ENCODE assay signal across 6 cellular contexts in genomic region chr7:98180751-98181150, GRCh38. TPM values are rescaled to one million over a fixed set of nuclear protein-coding genes. Genes with fewer than 3 reads are reported as not detected.
"Had no signal": no experiment of that assay in that cellular context is flagged by ENCODE, and none has a peak within 500 bp of the region (broad histone marks: within the 10 kb centered on the region; RNA-seq: fewer than 3 reads in every experiment).

No MANE protein-coding gene starts in this region.

- H3K9me3 Mint-ChIP-seq: GM23338, H9 had no signal

- H3K4me3 ChIP-seq: GM23338 had no signal

- DNase-seq: H9, HCEC 1CT, IMR-90, KBM-7 had no signal

- H3K27ac ChIP-seq: KMS-11 had no signal

- H3K4me3 Mint-ChIP-seq: GM23338, H9 had no signal

- H3K27ac Mint-ChIP-seq: GM23338 had no signal

- ATAC-seq: GM23338 had no signal

RNA-seq across cellular contexts. Expression of gene BHLHA15, which starts 30.5 kb away (rescaled TPM):
- total RNA-seq: IMR-90 had no signal
